ENCODE assay signal across 17 cellular contexts in the genomic region with DNA sequence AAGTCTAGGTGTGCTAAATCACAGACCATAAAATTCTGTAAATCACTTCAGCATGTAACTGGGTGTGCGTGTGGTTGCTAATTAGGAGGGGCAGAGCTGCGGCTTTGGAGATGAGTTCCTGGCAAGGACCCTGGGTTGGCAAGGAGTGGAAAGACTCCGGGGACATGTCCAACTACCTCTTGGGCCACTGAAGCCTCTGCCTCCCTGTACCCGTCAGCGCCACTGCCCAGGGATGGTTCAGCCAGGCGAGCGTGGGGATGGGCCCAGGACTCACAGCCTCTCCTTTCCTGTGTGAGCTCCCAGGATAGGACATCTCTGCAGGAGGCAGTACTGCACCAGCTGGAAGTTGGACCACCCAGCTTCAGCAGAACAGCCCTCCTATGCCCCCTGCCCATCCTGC.
DNase-seq lines count a peak whose midpoint lies in the region; TF ChIP-seq lines count a peak whose summit lies in the region.
"Had no signal": no experiment of that assay in that cellular context is flagged by ENCODE, and none has a peak within 500 bp of the region (broad histone marks: within the 10 kb centered on the region; RNA-seq: fewer than 3 reads in every experiment).

No MANE protein-coding gene starts in this region.

- H3K4me2 ChIP-seq in MM.1S (ENCODE audit: low read depth, low read length) = no peak overlapping the region
- H3K4me2 ChIP-seq: BLaER1 treated with 17β-estradiol and CSF1 and Interleukin-3, amounts not matched to agents 10 nM and 100 nM had no signal

- H3K36me3 Mint-ChIP-seq in type B pancreatic cell (no peaks in the 10 kb centered on the region), immature natural killer cell (no peaks in the 10 kb centered on the region)

- H3K36me3 ChIP-seq in colonic mucosa (no peaks in the 10 kb centered on the region), MM.1S (replicated peaks; ENCODE audit: insufficient read depth, low read length) (no peaks in the 10 kb centered on the region)
- H3K36me3 ChIP-seq: BLaER1 treated with 17β-estradiol and CSF1 and Interleukin-3, amounts not matched to agents 10 nM and 100 nM had no signal

- H3K27ac Mint-ChIP-seq in type B pancreatic cell (no peak overlapping the region), immature natural killer cell (no peak overlapping the region)

- no peaks in the 10 kb centered on the region for H3K9me2 ChIP-seq in MM.1S (replicated peaks; ENCODE audit: insufficient read depth, low read length)

- no peaks in the 10 kb centered on the region for H3K79me2 ChIP-seq in MM.1S (ENCODE audit: low read length)

- H3K9me3 ChIP-seq in colonic mucosa (no peaks in the 10 kb centered on the region), MM.1S (replicated peaks; ENCODE audit: insufficient read depth, low read length) (no peaks in the 10 kb centered on the region)
- H3K9me3 ChIP-seq: Caco-2 had no signal

- H3K4me1 Mint-ChIP-seq in type B pancreatic cell (ENCODE audit: unreplicated experiment) (peaks cover 36% of the 10 kb centered on the region), immature natural killer cell (no peaks in the 10 kb centered on the region)

- H3K4me3 Mint-ChIP-seq in type B pancreatic cell (no peak overlapping the region), immature natural killer cell (no peak overlapping the region)

- H3K4me1 ChIP-seq in colonic mucosa (no peaks in the 10 kb centered on the region), MM.1S (ENCODE audit: low read length) (no peaks in the 10 kb centered on the region)

- H3K27me3 ChIP-seq in colonic mucosa (no peaks in the 10 kb centered on the region), MM.1S (replicated peaks; ENCODE audit: insufficient read depth, low read length) (peaks cover 87% of the 10 kb centered on the region)
- H3K27me3 ChIP-seq: BLaER1 treated with 17β-estradiol and CSF1 and Interleukin-3, amounts not matched to agents 10 nM and 100 nM had no signal

- no peaks in the 10 kb centered on the region for H3F3A ChIP-seq in MM.1S (ENCODE audit: insufficient read depth, low read length)

- no peaks in the 10 kb centered on the region for H3K9me3 Mint-ChIP-seq in type B pancreatic cell
- no peaks in the 10 kb centered on the region for H3K9me3 Mint-ChIP-seq in immature natural killer cell

- H3K27ac ChIP-seq in colonic mucosa = no peak overlapping the region
- no peak overlapping the region for H3K27ac ChIP-seq in MM.1S (ENCODE audit: low read length)
- H3K27ac ChIP-seq: 22Rv1; BLaER1 treated with 17β-estradiol and CSF1 and Interleukin-3, amounts not matched to agents 10 nM and 100 nM; GM23248 had no signal

- no peaks in the 10 kb centered on the region for H3K27me3 Mint-ChIP-seq in type B pancreatic cell
- H3K27me3 Mint-ChIP-seq in immature natural killer cell (ENCODE audit: low read depth in 3 of 3) = peaks cover 0 to 2% (median 0%) of the 10 kb centered on the region in 3 donors

- TF ChIP-seq CTCF in colonic mucosa (IDR thresholded peaks at IDR 0.05) (no peak), type B pancreatic cell (conservative IDR thresholded peaks at IDR 0.05) (no peak), MM.1S (IDR thresholded peaks at IDR 0.05; ENCODE audit: low read length) (no peak)

- H2AFZ ChIP-seq in MM.1S (ENCODE audit: low read length) = no peak overlapping the region
- H2AFZ ChIP-seq: GM23248 had no signal

- H3K4me3 ChIP-seq in colonic mucosa (no peak overlapping the region), MM.1S (ENCODE audit: low read length) (no peak overlapping the region)
- H3K4me3 ChIP-seq: BLaER1 treated with 17β-estradiol and CSF1 and Interleukin-3, amounts not matched to agents 10 nM and 100 nM; GM23248 had no signal

- H3K9ac ChIP-seq in colonic mucosa (ENCODE audit: low read depth in 2 of 2, low read length in 2 of 2) (no peak overlapping the region), MM.1S (ENCODE audit: low read length) (no peak overlapping the region)
- H3K9ac ChIP-seq: BLaER1 treated with 17β-estradiol and CSF1 and Interleukin-3, amounts not matched to agents 10 nM and 100 nM; GM23248 had no signal

- H4K20me1 ChIP-seq in MM.1S (ENCODE audit: insufficient read depth, low read length) = no peaks in the 10 kb centered on the region
- H4K20me1 ChIP-seq: BLaER1 treated with 17β-estradiol and CSF1 and Interleukin-3, amounts not matched to agents 10 nM and 100 nM had no signal

- intact Hi-C loops in colonic mucosa (cut with DNase I) = no loop called here

- DNase-seq in NCI-H1092 treated with DMSO at 0.1 percent for 48 hours (lab: John Stamatoyannopoulos, UW) (peak; percentile 17), NCI-H1092 (lab: John Stamatoyannopoulos, UW) (no peak), colonic mucosa (peak; percentile 7), mesenteric fat pad (ENCODE audit: low spot score) (peak; percentile 69), type B pancreatic cell (ENCODE audit: extremely low spot score, unreplicated experiment) (peak; percentile 52), MM.1S (no peak), AG08396 (ENCODE audit: low spot score) (no peak), immature natural killer cell (no peak)
- DNase-seq: Caco-2, GM23248, KG1, NCI-H187 treated with DMSO at 0.1 percent for 48 hours, NCI-H2171 treated with DMSO at 0.1 percent for 48 hours, NCI-H774, SHP77 had no signal

Comparison
In these comparisons a context has a peak if more than half of its experiments do, and no peak if none do; other contexts are left out.
1. DNase-seq: peak in NCI-H1092 treated with DMSO at 0.1 percent for 48 hours (single experiment), colonic mucosa (single experiment), mesenteric fat pad (single experiment) and type B pancreatic cell (single experiment); none in NCI-H1092 (single experiment), MM.1S (single experiment), AG08396 (single experiment) and immature natural killer cell (0 of 3).